Comparison of ENCODE assay signal across 8 cellular contexts in the genomic region with DNA sequence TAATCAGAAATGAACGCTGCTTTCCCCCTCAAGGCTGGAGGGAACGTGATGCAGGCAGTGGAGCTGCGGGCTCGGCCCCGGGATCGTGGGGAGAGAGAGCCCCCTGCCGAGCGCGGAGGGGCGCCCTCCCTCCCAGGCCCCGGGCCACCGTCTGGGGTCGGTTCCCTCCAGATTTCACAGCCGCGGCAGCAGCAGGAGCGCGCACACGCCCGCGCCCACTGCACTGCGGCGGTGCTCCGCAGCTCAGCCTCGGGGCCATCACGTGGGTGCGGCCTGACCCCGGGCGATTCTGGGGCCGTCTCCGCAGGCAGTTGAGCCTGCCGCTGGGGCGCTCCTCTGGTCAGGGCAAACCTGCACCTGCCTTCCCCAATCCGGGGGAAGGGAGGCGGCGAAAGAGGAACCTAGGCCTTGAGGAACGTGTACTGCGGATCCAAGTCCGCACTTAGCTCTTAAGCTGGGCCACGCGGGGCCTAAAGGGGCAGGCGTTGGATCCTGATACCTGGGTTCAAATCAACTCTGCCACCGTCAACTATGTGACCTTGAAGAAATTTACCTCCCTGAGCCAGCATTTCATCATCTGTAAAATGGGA. TPM values are rescaled to one million over a fixed set of nuclear protein-coding genes. Genes with fewer than 3 reads are reported as not detected.
A peak's percentile ranks its signal among the peaks of the same experiment; 100 is the strongest.
DNase-seq lines count a peak whose midpoint lies in the region; ATAC-seq lines count a peak whose summit lies in the region.

No MANE protein-coding gene starts in this region.

- H3K4me3 ChIP-seq in urinary bladder (ENCODE audit: low read depth, low read length) = peak overlapping the region; percentile 23

- DNase-seq in AML-193 (lab: John Stamatoyannopoulos, UW) (peak; percentile 54 to 71), foreskin melanocyte (peak; percentile 16)
- DNase-seq in activated CD8-positive, alpha-beta memory T cell treated with anti-CD3 and anti-CD28 coated beads, Interleukin-2, amount 50 U/mL, for 4 hours = peak; percentile 31
- no peak for DNase-seq in natural killer cell treated with Interleukin-12 subunit alpha and Interleukin-12 subunit beta and Interleukin-15 and Interleukin-18, amount 100 ng/mL, for 72 hours (ENCODE audit: low spot score)

- no peaks in the 10 kb centered on the region for H3K4me1 ChIP-seq in urinary bladder (ENCODE audit: insufficient read depth)

- peaks cover 26 to 38% of the 10 kb centered on the region in 2 donors for H3K27me3 Mint-ChIP-seq in natural killer cell treated with Interleukin-12 subunit alpha and Interleukin-12 subunit beta and Interleukin-15 and Interleukin-18, amount 100 ng/mL, for 72 hours

- H3K27ac ChIP-seq in urinary bladder (ENCODE audit: low read depth) = no peak overlapping the region

- H3K9me3 Mint-ChIP-seq in natural killer cell treated with Interleukin-12 subunit alpha and Interleukin-12 subunit beta and Interleukin-15 and Interleukin-18, amount 100 ng/mL, for 72 hours = no peaks in the 10 kb centered on the region

- 12% methylated on average over 42 of the region's 42 CpGs for WGBS in urinary bladder

- peaks cover 4% of the 10 kb centered on the region for H3K36me3 Mint-ChIP-seq in natural killer cell treated with Interleukin-12 subunit alpha and Interleukin-12 subunit beta and Interleukin-15 and Interleukin-18, amount 100 ng/mL, for 72 hours

- H3K4me1 Mint-ChIP-seq in natural killer cell treated with Interleukin-12 subunit alpha and Interleukin-12 subunit beta and Interleukin-15 and Interleukin-18, amount 100 ng/mL, for 72 hours (ENCODE audit: low read depth in 2 of 2) = peaks cover 4 to 5% of the 10 kb centered on the region in 2 donors

- H3K36me3 ChIP-seq in urinary bladder (ENCODE audit: insufficient read depth) = no peaks in the 10 kb centered on the region

- no peak overlapping the region for H3K4me3 Mint-ChIP-seq in natural killer cell treated with Interleukin-12 subunit alpha and Interleukin-12 subunit beta and Interleukin-15 and Interleukin-18, amount 100 ng/mL, for 72 hours

- H3K27ac Mint-ChIP-seq in natural killer cell treated with Interleukin-12 subunit alpha and Interleukin-12 subunit beta and Interleukin-15 and Interleukin-18, amount 100 ng/mL, for 72 hours = no peak overlapping the region

- ATAC-seq in GM18867 (IDR thresholded peaks at IDR 0.05; ENCODE audit: unreplicated experiment) (peak; percentile 60), HG03432 (IDR thresholded peaks at IDR 0.05; ENCODE audit: unreplicated experiment) (peak; percentile 75), HG03469 (IDR thresholded peaks at IDR 0.05; ENCODE audit: unreplicated experiment) (no peak)
- peak; percentile 60 to 87 for ATAC-seq in natural killer cell treated with Interleukin-12 subunit alpha and Interleukin-12 subunit beta and Interleukin-15 and Interleukin-18, amount 100 ng/mL, for 72 hours

RNA-seq across cellular contexts. Expression of gene DELE1, which starts 9.4 kb away (rescaled TPM):
- total RNA-seq in natural killer cell treated with Interleukin-12 subunit alpha and Interleukin-12 subunit beta and Interleukin-15 and Interleukin-18, amount 100 ng/mL, for 72 hours = 10 to 100 TPM; 70.9 to 93.6 TPM
- total RNA-seq in urinary bladder = 55.9 TPM
- 50.5 TPM for polyA plus RNA-seq in urinary bladder

RNA-seq across cellular contexts. Expression of gene PCDH1, which starts 36.0 kb away (rescaled TPM):
- 1 to 10 TPM; 1.8 to 5.9 TPM for total RNA-seq in natural killer cell treated with Interleukin-12 subunit alpha and Interleukin-12 subunit beta and Interleukin-15 and Interleukin-18, amount 100 ng/mL, for 72 hours
- 21.1 TPM for total RNA-seq in urinary bladder
- 22.5 TPM for polyA plus RNA-seq in urinary bladder

RNA-seq across cellular contexts. Expression of gene PCDH12, which starts 43.8 kb away (rescaled TPM):
- 1 to 10 TPM in 1 of 2 donors, under 1 TPM in 1; 0.28 to 1.3 TPM for total RNA-seq in natural killer cell treated with Interleukin-12 subunit alpha and Interleukin-12 subunit beta and Interleukin-15 and Interleukin-18, amount 100 ng/mL, for 72 hours
- 14.6 TPM for total RNA-seq in urinary bladder
- 2.5 TPM for polyA plus RNA-seq in urinary bladder

RNA-seq across cellular contexts. Expression of gene RNF14, which starts 54.7 kb away (rescaled TPM):
- total RNA-seq in natural killer cell treated with Interleukin-12 subunit alpha and Interleukin-12 subunit beta and Interleukin-15 and Interleukin-18, amount 100 ng/mL, for 72 hours = 10 to 100 TPM; 38.2 to 43.5 TPM
- total RNA-seq in urinary bladder = 69.7 TPM
- 51.9 TPM for polyA plus RNA-seq in urinary bladder
